1 cellular context compared by ENCODE assay signal in genomic region chr12:124416516-124417395, GRCh38.
TF ChIP-seq lines count a peak whose summit lies in the region.

No MANE protein-coding gene starts in this region.

TF ChIP-seq in WTC11, 78 proteins besides CTCF, POLR2A, EP300 and RAD21 (continued from another document):
- TF ChIP-seq, protein P1, sequence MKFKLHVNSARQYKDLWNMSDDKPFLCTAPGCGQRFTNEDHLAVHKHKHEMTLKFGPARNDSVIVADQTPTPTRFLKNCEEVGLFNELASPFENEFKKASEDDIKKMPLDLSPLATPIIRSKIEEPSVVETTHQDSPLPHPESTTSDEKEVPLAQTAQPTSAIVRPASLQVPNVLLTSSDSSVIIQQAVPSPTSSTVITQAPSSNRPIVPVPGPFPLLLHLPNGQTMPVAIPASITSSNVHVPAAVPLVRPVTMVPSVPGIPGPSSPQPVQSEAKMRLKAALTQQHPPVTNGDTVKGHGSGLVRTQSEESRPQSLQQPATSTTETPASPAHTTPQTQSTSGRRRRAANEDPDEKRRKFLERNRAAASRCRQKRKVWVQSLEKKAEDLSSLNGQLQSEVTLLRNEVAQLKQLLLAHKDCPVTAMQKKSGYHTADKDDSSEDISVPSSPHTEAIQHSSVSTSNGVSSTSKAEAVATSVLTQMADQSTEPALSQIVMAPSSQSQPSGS (CRISPR knock-in tag; IDR thresholded peaks at IDR 0.05; ENCODE audit: borderline replicate concordance, low read depth) = no peak
- TF ChIP-seq SP1 (CRISPR knock-in tag; conservative IDR thresholded peaks at IDR 0.05) = no peak
- TF ChIP-seq, protein P2, sequence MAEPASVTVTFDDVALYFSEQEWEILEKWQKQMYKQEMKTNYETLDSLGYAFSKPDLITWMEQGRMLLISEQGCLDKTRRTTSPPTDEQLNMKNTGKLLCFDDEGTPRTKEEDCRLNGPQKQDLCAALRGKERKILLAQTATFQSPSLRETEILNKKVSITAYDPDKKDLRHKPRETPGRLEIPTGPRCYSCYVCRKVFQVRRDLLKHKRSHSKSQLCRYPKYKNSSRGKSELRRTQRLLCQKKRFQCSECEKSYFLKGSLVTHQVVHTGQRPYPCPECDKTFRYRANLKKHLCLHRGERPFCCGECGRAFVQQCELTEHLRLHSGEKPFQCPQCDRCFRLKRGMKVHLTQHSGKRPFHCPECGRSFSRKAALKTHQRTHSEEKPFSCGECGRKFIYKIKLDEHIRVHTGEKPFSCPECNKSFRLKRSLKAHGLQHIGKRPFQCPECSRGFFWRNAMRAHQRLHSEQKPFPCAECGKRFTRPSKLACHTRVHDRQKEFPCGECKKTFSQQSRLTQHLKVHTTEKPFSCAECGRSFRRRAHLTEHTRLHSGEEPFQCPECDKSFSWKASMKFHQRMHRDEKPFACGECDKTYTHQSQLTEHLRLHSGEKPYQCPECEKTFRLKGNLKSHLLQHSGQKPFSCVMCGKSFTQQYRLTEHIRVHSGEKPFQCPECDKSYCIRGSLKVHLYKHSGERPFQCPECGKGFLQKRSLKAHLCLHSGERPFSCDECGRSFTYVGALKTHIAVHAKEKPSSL (CRISPR knock-in tag; conservative IDR thresholded peaks at IDR 0.05) = no peak
- no peak for TF ChIP-seq JUN (CRISPR knock-in tag; IDR thresholded peaks at IDR 0.05)
- TF ChIP-seq NFYB (CRISPR knock-in tag; conservative IDR thresholded peaks at IDR 0.05; ENCODE audit: low read depth) = no peak
- TF ChIP-seq, protein P3, sequence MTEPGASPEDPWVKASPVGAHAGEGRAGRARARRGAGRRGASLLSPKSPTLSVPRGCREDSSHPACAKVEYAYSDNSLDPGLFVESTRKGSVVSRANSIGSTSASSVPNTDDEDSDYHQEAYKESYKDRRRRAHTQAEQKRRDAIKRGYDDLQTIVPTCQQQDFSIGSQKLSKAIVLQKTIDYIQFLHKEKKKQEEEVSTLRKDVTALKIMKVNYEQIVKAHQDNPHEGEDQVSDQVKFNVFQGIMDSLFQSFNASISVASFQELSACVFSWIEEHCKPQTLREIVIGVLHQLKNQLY (CRISPR knock-in tag; IDR thresholded peaks at IDR 0.05) = no peak
- TF ChIP-seq NR3C1 (CRISPR knock-in tag; conservative IDR thresholded peaks at IDR 0.05; ENCODE audit: low read depth) = no peak
- TF ChIP-seq AR (CRISPR knock-in tag; IDR thresholded peaks at IDR 0.05) = no peak
- TF ChIP-seq, protein P4, sequence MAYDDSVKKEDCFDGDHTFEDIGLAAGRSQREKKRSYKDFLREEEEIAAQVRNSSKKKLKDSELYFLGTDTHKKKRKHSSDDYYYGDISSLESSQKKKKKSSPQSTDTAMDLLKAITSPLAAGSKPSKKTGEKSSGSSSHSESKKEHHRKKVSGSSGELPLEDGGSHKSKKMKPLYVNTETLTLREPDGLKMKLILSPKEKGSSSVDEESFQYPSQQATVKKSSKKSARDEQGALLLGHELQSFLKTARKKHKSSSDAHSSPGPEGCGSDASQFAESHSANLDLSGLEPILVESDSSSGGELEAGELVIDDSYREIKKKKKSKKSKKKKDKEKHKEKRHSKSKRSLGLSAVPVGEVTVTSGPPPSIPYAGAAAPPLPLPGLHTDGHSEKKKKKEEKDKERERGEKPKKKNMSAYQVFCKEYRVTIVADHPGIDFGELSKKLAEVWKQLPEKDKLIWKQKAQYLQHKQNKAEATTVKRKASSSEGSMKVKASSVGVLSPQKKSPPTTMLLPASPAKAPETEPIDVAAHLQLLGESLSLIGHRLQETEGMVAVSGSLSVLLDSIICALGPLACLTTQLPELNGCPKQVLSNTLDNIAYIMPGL (CRISPR knock-in tag; IDR thresholded peaks at IDR 0.05) = no peak
- TF ChIP-seq ELF4 (CRISPR knock-in tag; IDR thresholded peaks at IDR 0.05; ENCODE audit: low read depth) = no peak
- TF ChIP-seq ESRRA (CRISPR knock-in tag; IDR thresholded peaks at IDR 0.05; ENCODE audit: borderline replicate concordance) = no peak
- TF ChIP-seq ZNF532 (CRISPR knock-in tag; IDR thresholded peaks at IDR 0.05; ENCODE audit: borderline replicate concordance) = no peak
- TF ChIP-seq MYBL2 (CRISPR knock-in tag; IDR thresholded peaks at IDR 0.05) = no peak
- no peak for TF ChIP-seq TCF7 (CRISPR knock-in tag; IDR thresholded peaks at IDR 0.05; ENCODE audit: low read depth)
- TF ChIP-seq, protein P5, sequence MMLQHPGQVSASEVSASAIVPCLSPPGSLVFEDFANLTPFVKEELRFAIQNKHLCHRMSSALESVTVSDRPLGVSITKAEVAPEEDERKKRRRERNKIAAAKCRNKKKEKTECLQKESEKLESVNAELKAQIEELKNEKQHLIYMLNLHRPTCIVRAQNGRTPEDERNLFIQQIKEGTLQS (CRISPR knock-in tag; conservative IDR thresholded peaks at IDR 0.05) = no peak
- TF ChIP-seq NFATC4 (CRISPR knock-in tag; IDR thresholded peaks at IDR 0.05) = no peak
TF ChIP-seq in WTC11: peak in this region for 0.
